10 cellular contexts compared by ENCODE assay signal in the genomic region with DNA sequence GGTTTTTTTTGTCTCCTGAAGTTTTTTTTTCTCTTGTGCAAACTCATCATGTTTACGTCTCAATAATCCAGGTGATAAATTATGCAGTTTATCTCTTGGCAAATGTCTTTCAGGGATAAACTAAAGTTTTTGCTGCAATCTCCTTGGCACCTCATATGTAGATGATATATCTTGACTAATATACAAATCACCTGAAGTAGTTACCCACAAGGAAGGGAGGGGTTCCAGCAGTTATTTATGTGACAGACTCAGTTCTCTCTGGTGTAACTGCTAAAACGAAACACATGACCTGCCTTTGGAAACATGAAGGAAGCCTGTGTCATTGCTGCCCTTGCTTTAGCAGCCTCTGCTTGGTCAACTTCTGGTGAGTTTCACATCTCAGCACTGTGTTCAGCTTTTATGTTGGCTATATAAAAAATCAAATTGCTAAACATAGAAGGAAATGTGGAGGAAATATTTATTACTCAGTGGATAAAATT. TPM values are rescaled to one million over a fixed set of nuclear protein-coding genes. Genes with fewer than 3 reads are reported as not detected.
DNase-seq lines count a peak whose midpoint lies in the region; TF ChIP-seq lines count a peak whose summit lies in the region.
"Had no signal": no experiment of that assay in that cellular context is flagged by ENCODE, and none has a peak within 500 bp of the region (broad histone marks: within the 10 kb centered on the region; RNA-seq: fewer than 3 reads in every experiment).

No MANE protein-coding gene starts in this region.

- H3K4me3 ChIP-seq in AG10803 (ENCODE audit: low read length) (no peak overlapping the region), coronary artery (no peak overlapping the region)
- H3K4me3 ChIP-seq: mucosa of descending colon had no signal

- DNase-seq in AG10803 (ENCODE audit: low read depth): peak; percentile 89
- peak; percentile 16 for DNase-seq in M059J (ENCODE audit: low read depth)
- no peak for DNase-seq in coronary artery (ENCODE audit: low spot score)
- no peak for DNase-seq in nephron progenitor cell
- DNase-seq in NCI-H510A treated with DMSO at 0.1 percent for 48 hours (lab: John Stamatoyannopoulos, UW): no peak
- no peak for DNase-seq in globus pallidus (ENCODE audit: low spot score)
- no peak for DNase-seq in DMS 273 treated with DMSO at 0.1 percent for 48 hours (lab: John Stamatoyannopoulos, UW)
- no peak for DNase-seq in T-helper 2 cell
- DNase-seq: mucosa of descending colon, NCI-H2081 treated with DMSO at 0.1 percent for 48 hours had no signal

- TF ChIP-seq CTCF in AG10803 (conservative IDR thresholded peaks at IDR 0.05; ENCODE audit: low read length): no peak
- no peak for TF ChIP-seq CTCF in coronary artery (IDR thresholded peaks at IDR 0.05)
- TF ChIP-seq CTCF in nephron progenitor cell (IDR thresholded peaks at IDR 0.05): no peak

- peaks cover 7% of the 10 kb centered on the region for H3K36me3 Mint-ChIP-seq in nephron progenitor cell (ENCODE audit: low read depth)

- no peaks in the 10 kb centered on the region for H3K27me3 Mint-ChIP-seq in nephron progenitor cell (ENCODE audit: low read depth, poor library complexity)

- no peak overlapping the region for H3K4me3 Mint-ChIP-seq in nephron progenitor cell

- H3K9me3 Mint-ChIP-seq in nephron progenitor cell: no peaks in the 10 kb centered on the region

- H3K4me1 Mint-ChIP-seq in nephron progenitor cell: peaks cover 14% of the 10 kb centered on the region

- peak overlapping the region; percentile 75 to 77 for H3K27ac ChIP-seq in coronary artery

- H3K27ac Mint-ChIP-seq in nephron progenitor cell: peak overlapping the region; percentile 79

RNA-seq across cellular contexts. Expression of gene KIAA1958, which starts 39.3 kb away (rescaled TPM):
- total RNA-seq in M059J (2014; rRNA removed; shearing (Covaris generic)): 2.9 and 6.0 TPM in 2 replicates

Comparison
In these comparisons a context has a peak if more than half of its experiments do, and no peak if none do; other contexts are left out.
1. DNase-seq: peak in AG10803 (single experiment) and M059J (single experiment); none in coronary artery (single experiment), nephron progenitor cell (single experiment), NCI-H510A treated with DMSO at 0.1 percent for 48 hours (single experiment), globus pallidus (single experiment), DMS 273 treated with DMSO at 0.1 percent for 48 hours (single experiment) and T-helper 2 cell (0 of 5).